In genomic region chr7:127708788-127709187, GRCh38 we compare ENCODE assay signal across 8 cellular contexts. TPM values are rescaled to one million over a fixed set of nuclear protein-coding genes. Genes with fewer than 3 reads are reported as not detected.
DNase-seq lines count a peak whose midpoint lies in the region; ATAC-seq and TF ChIP-seq lines count a peak whose summit lies in the region.

No MANE protein-coding gene starts in this region.

- peaks cover 0 to 82% of the 10 kb centered on the region in 2 donors for H3K36me3 ChIP-seq in left lung

- intact Hi-C loops in left lung (cut with DNase I), result loop anchor here (5.0 to 10.0 kb wide), 2 partner anchors 496 to 499 kb away; no protein-coding TSS in a partner anchor

- DNase-seq in DMS79 (lab: John Stamatoyannopoulos, UW), result peak; percentile 52
- peak; percentile 63 for DNase-seq in NCI-H345 (lab: John Stamatoyannopoulos, UW)
- peak; percentile 44 to 58 for DNase-seq in activated CD4-positive, alpha-beta T cell treated with anti-CD3 and anti-CD28 coated beads for 24 hours (ENCODE audit: low read depth in 2 of 2)
- peak; percentile 78 for DNase-seq in cerebellum (ENCODE audit: low spot score)
- DNase-seq in left lung, result peak in 1 of 2 donors; percentile 55
- DNase-seq in stimulated activated CD4-positive, alpha-beta T cell treated with anti-CD3 and anti-CD28 coated beads, TNF-alpha, amount 100 ng/mL, for 24 hours (ENCODE audit: low read depth in 3 of 3), result peak; percentile 37 to 60 (median 52)

- TF ChIP-seq CTCF in left lung (IDR thresholded peaks at IDR 0.05), result peak; percentile 73 to 79

- peaks cover 3 to 10% of the 10 kb centered on the region in 2 donors for H3K9me3 ChIP-seq in left lung

- H3K27ac ChIP-seq in left lung, result no peak overlapping the region

- no peak overlapping the region for H3K4me3 ChIP-seq in left lung

- peak; percentile 54 for ATAC-seq in HG02798 (IDR thresholded peaks at IDR 0.05; ENCODE audit: poor library complexity, unreplicated experiment)
- ATAC-seq in left lung, result peak; percentile 89
- ATAC-seq in HG02852 (IDR thresholded peaks at IDR 0.05; ENCODE audit: unreplicated experiment), result no peak

- no peaks in the 10 kb centered on the region for H3K27me3 ChIP-seq in left lung

- H3K4me1 ChIP-seq in left lung, result no peaks in the 10 kb centered on the region

RNA-seq across cellular contexts. Expression of gene SND1, which starts 56.8 kb away (rescaled TPM):
- 62.8 TPM for total RNA-seq in cerebellum
- total RNA-seq in left lung, result 100 to 1,000 TPM; 167 to 229 TPM
